ENCODE assay signal across 1 cellular context in the genomic region with DNA sequence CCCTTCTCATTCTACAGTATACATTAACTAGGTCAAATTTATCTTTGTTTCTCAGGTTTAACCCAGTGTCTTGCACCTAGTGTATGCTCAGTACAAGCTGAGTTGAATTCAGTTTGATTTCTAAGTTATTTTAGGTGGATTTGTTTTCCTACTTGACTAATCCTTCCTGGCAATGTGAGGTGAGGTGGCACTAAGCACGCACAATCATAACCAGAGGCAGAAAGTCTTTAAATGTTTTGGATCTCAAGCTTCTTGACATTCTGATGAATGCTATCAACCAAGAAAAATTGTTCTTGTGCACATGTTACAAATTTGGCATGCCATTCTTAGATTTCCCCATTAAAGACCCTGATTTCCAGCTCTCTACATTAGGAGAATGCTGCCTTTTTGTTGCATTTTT.
A peak's percentile ranks its signal among the peaks of the same experiment; 100 is the strongest.
TF ChIP-seq lines count a peak whose summit lies in the region.

No MANE protein-coding gene starts in this region.

TF ChIP-seq in endothelial cell of umbilical vein, 7 proteins besides CTCF, POLR2A, EP300 and RAD21 (continued from another document):
- TF ChIP-seq FOS (IDR thresholded peaks at IDR 0.05; ENCODE audit: borderline replicate concordance, insufficient read depth, low read length) (peak; percentile 32), POLR2AphosphoS5 (IDR thresholded peaks at IDR 0.05; ENCODE audit: insufficient read depth, low read depth, low read length) (no peak)
